Comparison of ENCODE assay signal across 1 cellular context in genomic region chr4:76373919-76374552, GRCh38.
TF ChIP-seq lines count a peak whose summit lies in the region.

No MANE protein-coding gene starts in this region.

TF ChIP-seq in HCT116, 20 proteins besides CTCF, POLR2A, EP300 and RAD21 (continued from another document):
- TF ChIP-seq ZBTB33 (IDR thresholded peaks at IDR 0.05; ENCODE audit: extremely low read depth, insufficient replicate concordance, low read length) (no peak), FOSL1 (IDR thresholded peaks at IDR 0.05; ENCODE audit: low read depth) (no peak), EZH2phosphoT487 (IDR thresholded peaks at IDR 0.05; ENCODE audit: borderline replicate concordance) (no peak), ELF1 (IDR thresholded peaks at IDR 0.05; ENCODE audit: borderline replicate concordance, low read depth) (no peak), SIN3A (IDR thresholded peaks at IDR 0.05; ENCODE audit: low read depth) (no peak), ATF3 (IDR thresholded peaks at IDR 0.05) (no peak)
